Comparison of ENCODE assay signal across 15 cellular contexts in the genomic region with DNA sequence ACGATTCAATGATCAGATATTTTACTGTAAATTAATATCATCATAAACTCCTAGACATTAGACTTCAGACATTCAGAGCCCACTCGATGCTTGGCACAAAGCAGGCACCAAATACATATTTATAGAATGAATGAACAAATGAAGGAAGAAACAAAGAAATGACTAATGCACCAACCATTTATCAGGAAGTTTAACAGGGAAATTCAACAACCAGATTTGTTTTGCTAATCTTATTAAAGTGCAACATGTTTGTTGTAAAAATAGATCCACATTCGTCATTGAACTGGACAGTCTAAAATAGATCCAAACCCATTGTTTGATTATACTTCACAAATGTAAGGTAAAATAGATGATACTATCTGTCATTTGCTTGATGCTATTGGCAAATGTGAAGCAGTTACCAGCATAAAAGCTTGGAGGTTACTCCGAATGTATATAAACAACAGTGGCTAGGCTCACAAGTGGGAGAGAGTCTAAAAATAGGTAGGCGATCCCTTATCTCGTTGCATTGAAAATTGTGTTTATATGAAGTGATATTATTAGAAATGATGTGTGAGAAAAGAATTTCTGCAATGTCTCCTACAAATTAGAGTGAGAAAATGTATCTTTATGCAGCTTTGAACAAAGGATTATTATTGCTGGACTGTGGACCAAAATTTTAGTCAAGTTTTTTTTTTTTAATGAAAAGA.
DNase-seq lines count a peak whose midpoint lies in the region; ATAC-seq and TF ChIP-seq lines count a peak whose summit lies in the region.
"Had no signal": no experiment of that assay in that cellular context is flagged by ENCODE, and none has a peak within 500 bp of the region (broad histone marks: within the 10 kb centered on the region; RNA-seq: fewer than 3 reads in every experiment).

No MANE protein-coding gene starts in this region.

- no peaks in the 10 kb centered on the region for H3K36me3 ChIP-seq in left lung
- no peaks in the 10 kb centered on the region for H3K36me3 ChIP-seq in vagina
- H3K36me3 ChIP-seq: thoracic aorta had no signal

- intact Hi-C loops in left lung (cut with DNase I) (no loop called here), vagina (cut with DNase I) (no loop called here)

- CTCF ChIA-PET in AG04450 (lab: Charles Lee), result no interaction called here
- CTCF ChIA-PET in GM10248 (lab: Yijun Ruan, JAX), result interaction anchor here (0.9 to 1.9 kb wide), 5 partner anchors 14 to 474 kb away, joined by 3 to 6 read pairs (median 3); no protein-coding TSS in a partner anchor

- ATAC-seq in left lung (no peak), GM21737 (IDR thresholded peaks at IDR 0.05; ENCODE audit: unreplicated experiment) (no peak)
- ATAC-seq: sciatic nerve had no signal

- H3K4me1 ChIP-seq in left lung (peaks cover 15 to 32% of the 10 kb centered on the region in 2 donors), vagina (peaks cover 16% of the 10 kb centered on the region)

- H3K9me3 ChIP-seq in AG04450 (ENCODE audit: control insufficient read depth, insufficient read depth, low read length) (0 out of 2 replicates have a peak, but pooled peaks cover 3% of the 10 kb centered on the region), left lung (no peaks in the 10 kb centered on the region), vagina (no peaks in the 10 kb centered on the region)
- H3K9me3 ChIP-seq: thoracic aorta had no signal

- DNase-seq in AG04450 (ENCODE audit: low read depth, low spot score) (peak; percentile 18), M059J (ENCODE audit: low read depth) (peak; percentile 55), dermis blood vessel endothelial cell (peak; percentile 73), left lung (no peak), iPS-NIHi11 (ENCODE audit: low spot score) (no peak), GM10248 (ENCODE audit: extremely low spot score) (no peak), vagina (ENCODE audit: extremely low spot score in 2 of 2) (no peak)
- DNase-seq: activated CD4-positive, alpha-beta T cell treated with anti-CD3 and anti-CD28 coated beads, Interleukin-2, amount 50 U/mL, for 4 hours; activated T-cell treated with anti-CD3 and anti-CD28 coated beads, Interleukin-2, amount 50 U/mL, for 24 hours; DMS153; NCI-H345; stimulated activated CD4-positive, alpha-beta T cell treated with anti-CD3 and anti-CD28 coated beads, Interleukin-4, amount 100 ng/mL, for 1 hour had no signal

- H3K27me3 ChIP-seq in AG04450 (ENCODE audit: control insufficient read depth, insufficient read depth, low read length), result no peaks in the 10 kb centered on the region
- H3K27me3 ChIP-seq in left lung, result no peaks in the 10 kb centered on the region
- no peaks in the 10 kb centered on the region for H3K27me3 ChIP-seq in vagina

- H3K27ac ChIP-seq in AG04450 (ENCODE audit: low read depth, low read length) (no peak overlapping the region), left lung (peak overlapping the region; percentile 16 to 45), vagina (no peak overlapping the region)
- H3K27ac ChIP-seq: thoracic aorta had no signal

- no peak overlapping the region for H3K4me3 ChIP-seq in AG04450 (ENCODE audit: low read depth, low read length)
- no peak overlapping the region for H3K4me3 ChIP-seq in left lung
- H3K4me3 ChIP-seq in vagina, result no peak overlapping the region
- H3K4me3 ChIP-seq: thoracic aorta had no signal

- TF ChIP-seq POLR2A in vagina (IDR thresholded peaks at IDR 0.05), result no peak

- POLR2A ChIA-PET in AG04450 (lab: Yijun Ruan, JAX) (no interaction called here), GM10248 (lab: Yijun Ruan, JAX) (no interaction called here)

- TF ChIP-seq CTCF in AG04450 (IDR thresholded peaks at IDR 0.05; ENCODE audit: low read depth, low read length), result no peak
- TF ChIP-seq CTCF in left lung (IDR thresholded peaks at IDR 0.05), result no peak
- no peak for TF ChIP-seq CTCF in GM10248 (IDR thresholded peaks at IDR 0.05; ENCODE audit: control extremely low read depth, extremely low read depth, low read depth, missing control alignments)
- TF ChIP-seq CTCF in vagina (IDR thresholded peaks at IDR 0.05), result no peak

Comparison
In these comparisons a context has a peak if more than half of its experiments do, and no peak if none do; other contexts are left out.
1. DNase-seq: peak in AG04450 (single experiment), M059J (single experiment) and dermis blood vessel endothelial cell (single experiment); none in left lung (0 of 2), iPS-NIHi11 (single experiment), GM10248 (single experiment) and vagina (0 of 2).
2. H3K27ac ChIP-seq: peak in left lung (2 of 2); none in AG04450 (single experiment) and vagina (single experiment).